18 cellular contexts compared by ENCODE assay signal in genomic region chr20:13428684-13429083, GRCh38.
DNase-seq lines count a peak whose midpoint lies in the region; ATAC-seq, FAIRE-seq and TF ChIP-seq lines count a peak whose summit lies in the region.
"Had no signal": no experiment of that assay in that cellular context is flagged by ENCODE, and none has a peak within 500 bp of the region (broad histone marks: within the 10 kb centered on the region; RNA-seq: fewer than 3 reads in every experiment).

No MANE protein-coding gene starts in this region.

- H3K4me1 Mint-ChIP-seq in GM23338: peaks cover 8% of the 10 kb centered on the region
- peaks cover 21% of the 10 kb centered on the region for H3K4me1 Mint-ChIP-seq in WTC11
- H3K4me1 Mint-ChIP-seq in progenitor cell of endocrine pancreas (ENCODE audit: low read depth): peaks cover 2% of the 10 kb centered on the region
- peaks cover 8% of the 10 kb centered on the region for H3K4me1 Mint-ChIP-seq in activated CD4-positive, alpha-beta T cell treated with anti-CD3 and anti-CD28 coated beads for 36 hours

- TF ChIP-seq POLR2A in A549 (IDR thresholded peaks at IDR 0.05; ENCODE audit: low read length): no peak

- no peak overlapping the region for H2AFZ ChIP-seq in GM23338
- H2AFZ ChIP-seq: GM23248 had no signal

- H3K36me3 ChIP-seq in GM23338 (ENCODE audit: insufficient read depth): no peaks in the 10 kb centered on the region

- DNase-seq in A549 (ENCODE audit: low read depth in 1 of 2, low spot score in 1 of 2): no peak
- DNase-seq in GM23338 (ENCODE audit: low spot score): no peak
- DNase-seq in WTC11 (ENCODE audit: low spot score): no peak
- no peak for DNase-seq in progenitor cell of endocrine pancreas (ENCODE audit: low spot score, unreplicated experiment)
- DNase-seq in activated CD4-positive, alpha-beta T cell treated with anti-CD3 and anti-CD28 coated beads for 36 hours: no peak
- DNase-seq: 8988T; C1 segment of cervical spinal cord; CD4-positive, alpha-beta memory T cell; COR-L47; DMS153; DND-41; GM23248; H9 had no signal

- no peaks in the 10 kb centered on the region for H3K9me3 Mint-ChIP-seq in GM23338
- H3K9me3 Mint-ChIP-seq in WTC11: no peaks in the 10 kb centered on the region
- H3K9me3 Mint-ChIP-seq in progenitor cell of endocrine pancreas (ENCODE audit: low read depth): no peaks in the 10 kb centered on the region
- no peaks in the 10 kb centered on the region for H3K9me3 Mint-ChIP-seq in activated CD4-positive, alpha-beta T cell treated with anti-CD3 and anti-CD28 coated beads for 36 hours (ENCODE audit: low read depth)
- H3K9me3 Mint-ChIP-seq: H9 had no signal

- CTCF ChIA-PET in A549 (lab: Yijun Ruan, JAX) (interaction anchor here (0.8 to 1.1 kb wide), 2 partner anchors 20 to 118 kb away, joined by 3 to 4 read pairs; no protein-coding TSS in a partner anchor), WTC11 (lab: Charles Lee) (interaction anchor here (1.0 to 1.4 kb wide), 2 partner anchors 104 to 118 kb away, joined by 3 to 5 read pairs; no protein-coding TSS in a partner anchor)
- CTCF ChIA-PET in activated CD4-positive, alpha-beta T cell treated with anti-CD3 and anti-CD28 coated beads for 36 hours (lab: Charles Lee): interaction anchor here (0.6 to 0.8 kb wide), 3 partner anchors 21 to 117 kb away, joined by 3 read pairs; no protein-coding TSS in a partner anchor

- no peak for ATAC-seq in A549
- ATAC-seq in GM23338: no peak
- no peak for ATAC-seq in WTC11
- no peak for ATAC-seq in HG03108 (IDR thresholded peaks at IDR 0.05; ENCODE audit: unreplicated experiment)
- ATAC-seq in activated CD4-positive, alpha-beta T cell treated with anti-CD3 and anti-CD28 coated beads for 36 hours: no peak
- no peak for ATAC-seq in SK-N-SH treated with all-trans-retinoic acid at 6 μM for 48 hours
- ATAC-seq: HCT116 had no signal

- intact Hi-C loops in activated CD4-positive, alpha-beta T cell treated with anti-CD3 and anti-CD28 coated beads for 36 hours (cut with DNase I, micrococcal nuclease): no loop called here

- H3K4me1 ChIP-seq in A549: peaks cover 32% of the 10 kb centered on the region
- peaks cover 6% of the 10 kb centered on the region; the same call in 1 of the 2 replicates for H3K4me1 ChIP-seq in GM23338 (ENCODE audit: insufficient read depth)

- H3F3A ChIP-seq in GM23338 (replicated peaks; ENCODE audit: low read depth): no peaks in the 10 kb centered on the region

- H3K27me3 Mint-ChIP-seq in GM23338 (ENCODE audit: insufficient read depth, low read depth, poor library complexity): peaks cover 2% of the 10 kb centered on the region
- H3K27me3 Mint-ChIP-seq in WTC11 (ENCODE audit: low read depth): no peaks in the 10 kb centered on the region
- no peaks in the 10 kb centered on the region for H3K27me3 Mint-ChIP-seq in progenitor cell of endocrine pancreas
- H3K27me3 Mint-ChIP-seq in activated CD4-positive, alpha-beta T cell treated with anti-CD3 and anti-CD28 coated beads for 36 hours: no peaks in the 10 kb centered on the region
- H3K27me3 Mint-ChIP-seq: CD4-positive, alpha-beta memory T cell had no signal

- TF ChIP-seq CTCF in A549 (IDR thresholded peaks at IDR 0.05): no peak
- TF ChIP-seq CTCF in GM23338 (conservative IDR thresholded peaks at IDR 0.05; ENCODE audit: low read depth in 2 of 2): no peak
- TF ChIP-seq CTCF in WTC11 (IDR thresholded peaks at IDR 0.05): no peak
- TF ChIP-seq CTCF in progenitor cell of endocrine pancreas (IDR thresholded peaks at IDR 0.05; ENCODE audit: unreplicated experiment): no peak

- H3K79me2 ChIP-seq in GM23338 (replicated peaks; ENCODE audit: insufficient read depth): no peaks in the 10 kb centered on the region

- no peak overlapping the region for H3K4me3 ChIP-seq in A549
- H3K4me3 ChIP-seq in GM23338: no peak overlapping the region
- H3K4me3 ChIP-seq: GM23248 had no signal

- no peak for TF ChIP-seq EP300 in A549 (IDR thresholded peaks at IDR 0.05)

- no peaks in the 10 kb centered on the region for H3K27me3 ChIP-seq in GM23338 (ENCODE audit: insufficient read depth)

- H3K4me3 Mint-ChIP-seq in GM23338 (no peak overlapping the region), WTC11 (no peak overlapping the region), progenitor cell of endocrine pancreas (ENCODE audit: low read depth) (no peak overlapping the region)
- H3K4me3 Mint-ChIP-seq in activated CD4-positive, alpha-beta T cell treated with anti-CD3 and anti-CD28 coated beads for 36 hours: no peak overlapping the region
- H3K4me3 Mint-ChIP-seq: CD4-positive, alpha-beta memory T cell; H9 had no signal

- no peaks in the 10 kb centered on the region for H3K9me3 ChIP-seq in A549

- peaks cover 7% of the 10 kb centered on the region for H3K9me2 ChIP-seq in GM23338 (ENCODE audit: insufficient read depth)

- no peak for TF ChIP-seq RAD21 in A549 (conservative IDR thresholded peaks at IDR 0.05 in 1 of 2, IDR thresholded peaks at IDR 0.05 in 1 of 2)

- WGBS in A549 (ENCODE audit: missing lambda C conversion rate): 85% methylated on average over 1 of the region's 1 CpG

- POLR2A ChIA-PET in A549 (lab: Yijun Ruan, JAX): no interaction called here
- POLR2A ChIA-PET in WTC11 (lab: Charles Lee): no interaction called here
- POLR2A ChIA-PET in activated CD4-positive, alpha-beta T cell treated with anti-CD3 and anti-CD28 coated beads for 36 hours (lab: Charles Lee): no interaction called here

- H3K27ac Mint-ChIP-seq in GM23338 (no peak overlapping the region), WTC11 (peak overlapping the region; percentile 21), progenitor cell of endocrine pancreas (peak overlapping the region; percentile 76)
- no peak overlapping the region for H3K27ac Mint-ChIP-seq in activated CD4-positive, alpha-beta T cell treated with anti-CD3 and anti-CD28 coated beads for 36 hours

- H3K4me2 ChIP-seq in A549 (no peak overlapping the region), GM23338 (no peak overlapping the region)

- no peak overlapping the region for H3K27ac ChIP-seq in A549
- 0 out of 2 replicates have a peak overlapping the region, but pooled peaks have one; percentile 68 for H3K27ac ChIP-seq in GM23338 (ENCODE audit: low read depth)
- H3K27ac ChIP-seq: GM23248 had no signal

- no peaks in the 10 kb centered on the region for H4K20me1 ChIP-seq in GM23338 (replicated peaks; ENCODE audit: insufficient read depth)

- no peaks in the 10 kb centered on the region; the same call in 2 of the 3 replicates for H3K36me3 Mint-ChIP-seq in GM23338 (ENCODE audit: low read depth)
- H3K36me3 Mint-ChIP-seq in WTC11: no peaks in the 10 kb centered on the region
- peaks cover 4% of the 10 kb centered on the region for H3K36me3 Mint-ChIP-seq in progenitor cell of endocrine pancreas (ENCODE audit: insufficient read depth)
- H3K36me3 Mint-ChIP-seq in activated CD4-positive, alpha-beta T cell treated with anti-CD3 and anti-CD28 coated beads for 36 hours (ENCODE audit: low read depth): peaks cover 28% of the 10 kb centered on the region

- no peak for FAIRE-seq in A549 (lab: Jason Lieb, UNC)
- FAIRE-seq: G401.6, GM12892 had no signal

TF ChIP-seq in A549, 52 proteins besides CTCF, POLR2A, EP300 and RAD21:
- TF ChIP-seq MAFK (IDR thresholded peaks at IDR 0.05; ENCODE audit: partially characterized antibody): peak; percentile 86
- no peak for TF ChIP-seq FOSL2 (IDR thresholded peaks at IDR 0.05)
- TF ChIP-seq FOSL2 (CRISPR knock-in tag; IDR thresholded peaks at IDR 0.05): no peak
TF ChIP-seq in A549: peak in this region for 1.

TF ChIP-seq in WTC11, 78 proteins besides CTCF, POLR2A, EP300 and RAD21 (continues in another document):
- TF ChIP-seq ZNF425 (CRISPR knock-in tag; conservative IDR thresholded peaks at IDR 0.05): no peak
- no peak for TF ChIP-seq SP1 (CRISPR knock-in tag; conservative IDR thresholded peaks at IDR 0.05)
- TF ChIP-seq GTF2I (CRISPR knock-in tag; conservative IDR thresholded peaks at IDR 0.05): no peak
- no peak for TF ChIP-seq RELA (CRISPR knock-in tag; IDR thresholded peaks at IDR 0.05; ENCODE audit: borderline replicate concordance)
- no peak for TF ChIP-seq FOXJ3 (CRISPR knock-in tag; IDR thresholded peaks at IDR 0.05; ENCODE audit: borderline replicate concordance)

TF ChIP-seq in SK-N-SH treated with all-trans-retinoic acid at 6 μM for 48 hours, 23 proteins besides CTCF, POLR2A, EP300 and RAD21:
- TF ChIP-seq TOX (CRISPR knock-in tag; IDR thresholded peaks at IDR 0.05; ENCODE audit: borderline replicate concordance) (no peak), TCF4 (CRISPR knock-in tag; IDR thresholded peaks at IDR 0.05; ENCODE audit: borderline replicate concordance) (no peak), PPARA (CRISPR knock-in tag; IDR thresholded peaks at IDR 0.05; ENCODE audit: borderline replicate concordance) (no peak)

Comparison
In these comparisons a context has a peak if more than half of its experiments do, and no peak if none do; other contexts are left out.
1. H3K27ac Mint-ChIP-seq: peak in WTC11 (single experiment) and progenitor cell of endocrine pancreas (single experiment); none in GM23338 (single experiment) and activated CD4-positive, alpha-beta T cell treated with anti-CD3 and anti-CD28 coated beads for 36 hours (single experiment).